In the genomic region with DNA sequence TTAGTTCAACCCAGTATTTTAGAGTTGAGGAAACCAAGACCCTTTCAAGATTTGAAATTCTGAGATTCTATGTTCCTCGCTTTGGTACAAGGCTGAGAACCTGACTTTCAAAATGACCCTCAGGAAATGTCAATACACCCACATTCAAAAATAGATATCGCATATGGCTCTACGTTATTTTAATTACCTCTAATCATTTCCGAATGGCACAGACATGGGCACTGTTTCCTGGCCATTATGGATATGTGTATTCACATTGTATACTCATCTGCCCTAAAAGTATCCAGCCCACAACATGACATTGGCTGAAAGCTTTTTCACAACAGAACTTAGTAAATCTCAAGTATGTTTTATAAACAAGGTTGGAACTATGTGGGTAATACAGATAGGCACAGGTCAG, we compare ENCODE assay signal across 20 cellular contexts.
"Had no signal": no experiment of that assay in that cellular context is flagged by ENCODE, and none has a peak within 500 bp of the region (broad histone marks: within the 10 kb centered on the region; RNA-seq: fewer than 3 reads in every experiment).

No MANE protein-coding gene starts in this region.

- ATAC-seq: effector memory CD8-positive, alpha-beta T cell; left lobe of liver; stimulated activated naive CD8-positive, alpha-beta T cell treated with anti-CD3 and anti-CD28 coated beads, Interleukin-15, Interleukin-2, amounts not matched to agents 100 U/mL and 50 U/mL, for 24 hours had no signal

- H3K27me3 Mint-ChIP-seq: activated B cell treated with CpG ODN at 0.5 μM for 24 hours; activated CD4-positive, alpha-beta T cell treated with anti-CD3 and anti-CD28 coated beads, Interleukin-2, amount 10 ng/mL, durations not matched to agents 24 days and 14 days; activated naive CD8-positive, alpha-beta T cell treated with anti-CD3 and anti-CD28 coated beads, Interleukin-2, amount 10 ng/mL, durations not matched to agents 7 days and 5 days; progenitor cell of endocrine pancreas had no signal

- H3K27ac ChIP-seq: testis had no signal

- H3K4me3 Mint-ChIP-seq: activated B cell treated with CpG ODN at 0.5 μM for 24 hours; activated CD4-positive, alpha-beta T cell treated with anti-CD3 and anti-CD28 coated beads, Interleukin-2, amount 10 ng/mL, durations not matched to agents 24 days and 14 days; activated naive CD8-positive, alpha-beta T cell treated with anti-CD3 and anti-CD28 coated beads, Interleukin-2, amount 10 ng/mL, durations not matched to agents 7 days and 5 days; effector memory CD8-positive, alpha-beta T cell had no signal

- H3K27me3 ChIP-seq: right atrium auricular region, testis had no signal

- H3K4me2 ChIP-seq: smooth muscle cell had no signal

- H3K27ac Mint-ChIP-seq: activated CD4-positive, alpha-beta T cell treated with anti-CD3 and anti-CD28 coated beads, Interleukin-2, amount 10 ng/mL, durations not matched to agents 24 days and 14 days; activated naive CD8-positive, alpha-beta T cell treated with anti-CD3 and anti-CD28 coated beads, Interleukin-2, amount 10 ng/mL, durations not matched to agents 7 days and 5 days; effector memory CD8-positive, alpha-beta T cell; nephron; progenitor cell of endocrine pancreas had no signal

- H3K9me3 ChIP-seq: right atrium auricular region, testis had no signal

- H3K4me3 ChIP-seq: right atrium auricular region, smooth muscle cell, testis had no signal

- H3K36me3 ChIP-seq: right atrium auricular region had no signal

- H3K9me3 Mint-ChIP-seq: activated B cell treated with CpG ODN at 0.5 μM for 24 hours; activated CD4-positive, alpha-beta T cell treated with anti-CD3 and anti-CD28 coated beads, Interleukin-2, amount 10 ng/mL, durations not matched to agents 24 days and 14 days; activated naive CD8-positive, alpha-beta T cell treated with anti-CD3 and anti-CD28 coated beads, Interleukin-2, amount 10 ng/mL, durations not matched to agents 7 days and 5 days; effector memory CD8-positive, alpha-beta T cell; nephron had no signal

- DNase-seq: activated B cell treated with CpG ODN at 0.5 μM for 24 hours; activated CD4-positive, alpha-beta T cell treated with anti-CD3 and anti-CD28 coated beads, Interleukin-2, amount 10 ng/mL, durations not matched to agents 24 days and 14 days; activated gamma-delta T cell treated with Interleukin-2 at 50 U/mL for 16 hours; activated naive CD8-positive, alpha-beta T cell treated with anti-CD3 and anti-CD28 coated beads, Interleukin-2, amount 10 ng/mL, durations not matched to agents 7 days and 5 days; dermis blood vessel endothelial cell; effector memory CD8-positive, alpha-beta T cell; foreskin melanocyte; mesenchymal stem cell; stimulated activated CD4-positive, alpha-beta T cell treated with anti-CD3 and anti-CD28 coated beads, Interleukin-4, amount 100 ng/mL, for 4 hours; stimulated activated CD8-positive, alpha-beta memory T cell treated with anti-CD3 and anti-CD28 coated beads, Interleukin-4, amount 100 ng/mL, for 48 hours; stimulated activated naive CD8-positive, alpha-beta T cell treated with anti-CD3 and anti-CD28 coated beads, Interleukin-15, Interleukin-2, amounts not matched to agents 100 U/mL and 50 U/mL, for 24 hours; SW 1271; testis had no signal

- FAIRE-seq: islet of Langerhans, urothelium cell line had no signal
